In the genomic region with DNA sequence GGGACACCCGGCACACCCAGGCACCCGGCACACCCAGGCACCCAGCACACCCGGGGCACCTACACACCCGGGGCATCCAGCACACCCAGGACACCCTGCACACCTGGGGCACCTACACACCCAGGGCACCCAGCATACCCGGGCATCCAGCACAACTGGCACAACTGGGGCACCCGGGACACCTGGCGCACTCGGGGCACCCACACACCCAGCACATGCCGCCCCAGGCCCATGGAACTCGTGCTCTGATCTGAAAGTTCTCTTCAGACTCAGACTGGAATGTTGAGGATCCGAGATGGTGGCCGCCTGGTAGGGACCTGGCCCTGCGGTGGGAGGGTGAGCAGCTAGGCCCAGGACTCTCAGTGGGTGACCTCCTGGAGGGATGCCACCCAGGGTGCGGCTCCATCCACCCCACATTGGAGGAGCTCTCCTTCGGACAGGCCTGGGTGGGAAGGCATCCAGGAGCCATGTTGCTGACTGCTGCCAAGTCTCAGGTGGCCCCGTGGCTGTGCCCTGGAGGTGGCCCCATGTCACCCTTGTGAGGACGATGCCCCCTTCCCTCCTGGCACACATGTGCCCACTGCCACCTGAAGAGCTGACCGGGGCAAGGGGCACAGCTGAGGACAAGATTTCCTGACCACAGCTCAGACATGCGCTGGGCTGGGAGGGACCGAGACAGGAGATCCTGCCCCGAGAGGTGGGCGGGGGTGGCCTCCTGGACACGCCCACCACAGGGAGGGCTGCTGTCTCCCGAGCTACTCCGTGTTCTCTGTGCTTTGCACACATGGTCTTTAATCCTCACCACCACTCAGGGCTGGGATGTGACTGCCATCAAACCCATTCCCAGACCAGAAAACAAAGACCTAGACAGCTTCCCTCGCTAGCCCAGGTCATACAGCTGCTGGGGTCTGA, we compare ENCODE assay signal across 18 cellular contexts. TPM values are rescaled to one million over a fixed set of nuclear protein-coding genes. Genes with fewer than 3 reads are reported as not detected.
A peak's percentile ranks its signal among the peaks of the same experiment; 100 is the strongest.
DNase-seq lines count a peak whose midpoint lies in the region; ATAC-seq and TF ChIP-seq lines count a peak whose summit lies in the region.
"Had no signal": no experiment of that assay in that cellular context is flagged by ENCODE, and none has a peak within 500 bp of the region (broad histone marks: within the 10 kb centered on the region; RNA-seq: fewer than 3 reads in every experiment).

No MANE protein-coding gene starts in this region.

- H3K4me2 ChIP-seq in mammary epithelial cell (ENCODE audit: insufficient read depth, low read depth, low read length) (peak overlapping the region; percentile 71), SK-N-SH (no peak overlapping the region)

- 68% methylated on average over 20 of the region's 26 CpGs for WGBS in mammary epithelial cell (ENCODE audit: low coverage, missing lambda C conversion rate)
- WGBS in SK-N-SH (ENCODE audit: low lambda C conversion rate), result 75% methylated on average over 11 of the region's 26 CpGs

- dilution Hi-C loops in mammary epithelial cell (cut with HindIII; ENCODE audit: low sequenced_read_pairs), result no loop called here

- no peak overlapping the region for H3K4me3 Mint-ChIP-seq in MCF 10A (ENCODE audit: unreplicated experiment)
- no peak overlapping the region for H3K4me3 Mint-ChIP-seq in stimulated activated memory B cell treated with anti-CD40 and anti-IgM and Interleukin-4, amounts not matched to agents 10 μg/mL and 1 μg/mL and 100 μg/mL, for 72 hours
- H3K4me3 Mint-ChIP-seq: brain had no signal

- H3K9ac ChIP-seq in mammary epithelial cell (ENCODE audit: insufficient read depth, low read length) (no peak overlapping the region), SK-N-SH (no peak overlapping the region)

- H3K4me3 ChIP-seq in mammary epithelial cell (replicated peaks in 1 of 3; ENCODE audit: insufficient read depth in 1 of 3, low read depth in 2 of 3, low read length in 3 of 3) (no peak overlapping the region), SK-N-SH (ENCODE audit: low read depth in 2 of 2, low read length in 1 of 2) (no peak overlapping the region)

- no peak for ATAC-seq in stimulated activated memory B cell treated with anti-CD40 and anti-IgM and Interleukin-4, amounts not matched to agents 10 μg/mL and 1 μg/mL and 100 μg/mL, for 72 hours
- ATAC-seq in GM21619 (IDR thresholded peaks at IDR 0.05; ENCODE audit: unreplicated experiment), result no peak
- ATAC-seq in GM18520 (IDR thresholded peaks at IDR 0.05; ENCODE audit: unreplicated experiment), result no peak

- peaks cover 22% of the 10 kb centered on the region for H3K4me1 Mint-ChIP-seq in MCF 10A (ENCODE audit: insufficient read depth, unreplicated experiment)
- H3K4me1 Mint-ChIP-seq in stimulated activated memory B cell treated with anti-CD40 and anti-IgM and Interleukin-4, amounts not matched to agents 10 μg/mL and 1 μg/mL and 100 μg/mL, for 72 hours, result peaks cover 28% of the 10 kb centered on the region

- H3K27ac ChIP-seq in mammary epithelial cell (ENCODE audit: insufficient read depth, low read depth, low read length) (no peak overlapping the region), SK-N-SH (ENCODE audit: low read depth in 2 of 2, low read length in 1 of 2) (no peak overlapping the region)

- POLR2A ChIA-PET in MCF 10A (lab: Yijun Ruan, JAX), result no interaction called here
- POLR2A ChIA-PET in SK-N-SH (lab: Yijun Ruan, JAX), result no interaction called here

- no peaks in the 10 kb centered on the region for H3F3A ChIP-seq in SK-N-SH (replicated peaks; ENCODE audit: insufficient read depth)

- H3K27me3 ChIP-seq in mammary epithelial cell (ENCODE audit: insufficient read depth, low read length) (no peaks in the 10 kb centered on the region), SK-N-SH (ENCODE audit: insufficient read depth) (no peaks in the 10 kb centered on the region)

- H3K4me1 ChIP-seq in mammary epithelial cell (ENCODE audit: insufficient read depth, low read length) (peaks cover 33% of the 10 kb centered on the region), SK-N-SH (ENCODE audit: control insufficient read depth in 1 of 2, insufficient read depth in 2 of 2, low read depth in 1 of 2, low read length in 1 of 2) (peaks cover 0 to 22% of the 10 kb centered on the region in 2 experiments; a peak in 1 of 4 replicates)

- in situ Hi-C loops in mammary epithelial cell (cut with MboI; ENCODE audit: low sequenced_read_pairs in 2 of 2), result no loop called here

- H3K9me3 ChIP-seq in mammary epithelial cell (replicated peaks; ENCODE audit: insufficient read depth, low read length) (no peaks in the 10 kb centered on the region), SK-N-SH (no peaks in the 10 kb centered on the region)

- TF ChIP-seq CTCF in mammary epithelial cell (conservative IDR thresholded peaks at IDR 0.05 in 1 of 2, IDR thresholded peaks at IDR 0.05 in 1 of 2; ENCODE audit: extremely low read depth in 1 of 2, insufficient read depth in 1 of 2, low read depth in 1 of 2, low read length in 2 of 2), result no peak
- no peak for TF ChIP-seq CTCF in MCF 10A (IDR thresholded peaks at IDR 0.05; ENCODE audit: unreplicated experiment)
- no peak for TF ChIP-seq CTCF in SK-N-SH (IDR thresholded peaks at IDR 0.05)

- no peak for TF ChIP-seq RAD21 in SK-N-SH (IDR thresholded peaks at IDR 0.05; ENCODE audit: low read length)

- no peak overlapping the region for H3K27ac Mint-ChIP-seq in MCF 10A (ENCODE audit: low read depth, unreplicated experiment)
- peak overlapping the region; percentile 69 for H3K27ac Mint-ChIP-seq in stimulated activated memory B cell treated with anti-CD40 and anti-IgM and Interleukin-4, amounts not matched to agents 10 μg/mL and 1 μg/mL and 100 μg/mL, for 72 hours

- H3K79me2 ChIP-seq in mammary epithelial cell (ENCODE audit: insufficient read depth, low read length), result no peaks in the 10 kb centered on the region
- no peaks in the 10 kb centered on the region for H3K79me2 ChIP-seq in SK-N-SH (ENCODE audit: insufficient read depth)

- H3K36me3 ChIP-seq in mammary epithelial cell (ENCODE audit: insufficient read depth, low read length), result peaks cover 4% of the 10 kb centered on the region
- H3K36me3 ChIP-seq in SK-N-SH (replicated peaks in 1 of 2; ENCODE audit: control insufficient read depth in 1 of 2, insufficient read depth in 2 of 2, low read length in 1 of 2), result peaks cover 0 to 11% of the 10 kb centered on the region in 2 experiments

- TF ChIP-seq EP300 in SK-N-SH (IDR thresholded peaks at IDR 0.05; ENCODE audit: borderline replicate concordance in 1 of 2, low read depth in 1 of 2, low read length in 1 of 2), result no peak

- intact Hi-C loops in mammary epithelial cell (cut with micrococcal nuclease) (no loop called here), MCF 10A (cut with micrococcal nuclease) (no loop called here)

- H3K9me2 ChIP-seq in SK-N-SH, result no peaks in the 10 kb centered on the region

- CTCF ChIA-PET in mammary epithelial cell (lab: Charles Lee; ENCODE audit: low non-redundant PET) (no interaction called here), MCF 10A (lab: Yijun Ruan, JAX) (interaction anchor here (0.6 to 0.9 kb wide), 3 partner anchors 33 to 254 kb away, joined by 3 to 5 read pairs (median 3); no protein-coding TSS in a partner anchor), SK-N-SH (lab: Yijun Ruan, JAX) (interaction anchor here (0.6 to 1.2 kb wide), 3 partner anchors 17 to 29 kb away, joined by 3 to 6 read pairs (median 3); no protein-coding TSS in a partner anchor)

- H2AFZ ChIP-seq in mammary epithelial cell (ENCODE audit: low read depth, low read length), result peak overlapping the region; percentile 15
- H2AFZ ChIP-seq in SK-N-SH (ENCODE audit: low read depth), result no peak overlapping the region

- DNase-seq in mammary epithelial cell (no peak), MCF 10A (ENCODE audit: unreplicated experiment) (no peak), SK-N-SH (peak; percentile 50), epidermal melanocyte (ENCODE audit: insufficient read length, low spot score) (peak; percentile 16), NCI-H2227 (lab: John Stamatoyannopoulos, UW; ENCODE audit: unreplicated experiment) (no peak)
- DNase-seq: activated gamma-delta T cell; EL; NCI-H446 treated with DMSO at 0.1 percent for 48 hours; stimulated activated CD4-positive, alpha-beta T cell treated with anti-CD3 and anti-CD28 coated beads, Interleukin-1b, Interleukin-23, amount 100 ng/mL, for 48 hours; stimulated activated CD8-positive, alpha-beta memory T cell treated with anti-CD3 and anti-CD28 coated beads, Interleukin-4, amount 100 ng/mL, for 48 hours had no signal

- no peaks in the 10 kb centered on the region for H4K20me1 ChIP-seq in mammary epithelial cell (ENCODE audit: insufficient read depth, low read length)
- H4K20me1 ChIP-seq in SK-N-SH (ENCODE audit: insufficient read depth), result no peaks in the 10 kb centered on the region

- no peaks in the 10 kb centered on the region for H3K9me3 Mint-ChIP-seq in MCF 10A (ENCODE audit: unreplicated experiment)
- no peaks in the 10 kb centered on the region for H3K9me3 Mint-ChIP-seq in stimulated activated memory B cell treated with anti-CD40 and anti-IgM and Interleukin-4, amounts not matched to agents 10 μg/mL and 1 μg/mL and 100 μg/mL, for 72 hours
- H3K9me3 Mint-ChIP-seq: type B pancreatic cell had no signal

- no peaks in the 10 kb centered on the region for H3K27me3 Mint-ChIP-seq in MCF 10A (ENCODE audit: insufficient read depth, unreplicated experiment)
- peaks cover 6% of the 10 kb centered on the region for H3K27me3 Mint-ChIP-seq in stimulated activated memory B cell treated with anti-CD40 and anti-IgM and Interleukin-4, amounts not matched to agents 10 μg/mL and 1 μg/mL and 100 μg/mL, for 72 hours

- BruUV-seq in mammary epithelial cell (replicated peaks; lab: Mats Ljungman, UMichigan) (no TSS peak), MCF 10A (replicated peaks; lab: Mats Ljungman, UMichigan) (no TSS peak)

- H3K36me3 Mint-ChIP-seq in MCF 10A (ENCODE audit: insufficient read depth, unreplicated experiment), result peaks cover 23% of the 10 kb centered on the region
- H3K36me3 Mint-ChIP-seq in stimulated activated memory B cell treated with anti-CD40 and anti-IgM and Interleukin-4, amounts not matched to agents 10 μg/mL and 1 μg/mL and 100 μg/mL, for 72 hours, result peaks cover 21% of the 10 kb centered on the region

RNA-seq across cellular contexts. Expression of gene UBE2G2, which starts 37.0 kb away (rescaled TPM):
- total RNA-seq in mammary epithelial cell (10 to 100 TPM; 85.7 to 93.1 TPM), MCF 10A (2022) (122 and 147 TPM in 2 replicates)
- polyA plus RNA-seq in mammary epithelial cell (82.0 TPM), SK-N-SH (2012; rRNA removed) (129 and 149 TPM in 2 replicates)
- 82.4 TPM for polyA minus RNA-seq in mammary epithelial cell
- 55.4 and 71.0 TPM in 2 replicates for polyA plus RNA-seq in SK-N-SH (2012; cell fraction: cytosol; rRNA removed)
- 527 and 606 TPM in 2 replicates for polyA plus RNA-seq in SK-N-SH (2012; cell fraction: nucleus; rRNA removed)

RNA-seq across cellular contexts. Expression of gene TSPEAR, which starts 53.2 kb away (rescaled TPM):
- not detected for total RNA-seq in mammary epithelial cell
- polyA plus RNA-seq in mammary epithelial cell, result not detected
- not detected for polyA minus RNA-seq in mammary epithelial cell
- total RNA-seq in MCF 10A (2022), result not detected in 2 replicates
- polyA plus RNA-seq in SK-N-SH (2012; rRNA removed), result 0.03 and 0.08 TPM in 2 replicates
- 0.01 and 0.04 TPM in 2 replicates for polyA plus RNA-seq in SK-N-SH (2012; cell fraction: cytosol; rRNA removed)
- polyA plus RNA-seq in SK-N-SH (2012; cell fraction: nucleus; rRNA removed), result 0.47 and 0.67 TPM in 2 replicates
- total RNA-seq: frontal cortex; pulmonary artery endothelial cell; T-helper 2 cell treated with Interferon-gamma antibody and Interleukin-4, amounts not matched to agents 100 ng/mL and 5 ng/mL, for 36 hours had no signal

RNA-seq across cellular contexts. Expression of gene SUMO3, which starts 53.3 kb away (rescaled TPM):
- total RNA-seq in mammary epithelial cell (10 to 100 TPM; 58.1 to 58.8 TPM), MCF 10A (2022) (59.5 and 62.3 TPM in 2 replicates)
- polyA plus RNA-seq in mammary epithelial cell (89.6 TPM), SK-N-SH (2012; rRNA removed) (89.0 and 125 TPM in 2 replicates)
- 52.9 TPM for polyA minus RNA-seq in mammary epithelial cell
- polyA plus RNA-seq in SK-N-SH (2012; cell fraction: cytosol; rRNA removed), result 116 and 122 TPM in 2 replicates
- 31.5 and 38.2 TPM in 2 replicates for polyA plus RNA-seq in SK-N-SH (2012; cell fraction: nucleus; rRNA removed)

Comparison
In these comparisons a context has a peak if more than half of its experiments do, and no peak if none do; other contexts are left out.
1. DNase-seq: peak in SK-N-SH (single experiment) and epidermal melanocyte (single experiment); none in mammary epithelial cell (single experiment), MCF 10A (single experiment) and NCI-H2227 (single experiment).